In the genomic region with DNA sequence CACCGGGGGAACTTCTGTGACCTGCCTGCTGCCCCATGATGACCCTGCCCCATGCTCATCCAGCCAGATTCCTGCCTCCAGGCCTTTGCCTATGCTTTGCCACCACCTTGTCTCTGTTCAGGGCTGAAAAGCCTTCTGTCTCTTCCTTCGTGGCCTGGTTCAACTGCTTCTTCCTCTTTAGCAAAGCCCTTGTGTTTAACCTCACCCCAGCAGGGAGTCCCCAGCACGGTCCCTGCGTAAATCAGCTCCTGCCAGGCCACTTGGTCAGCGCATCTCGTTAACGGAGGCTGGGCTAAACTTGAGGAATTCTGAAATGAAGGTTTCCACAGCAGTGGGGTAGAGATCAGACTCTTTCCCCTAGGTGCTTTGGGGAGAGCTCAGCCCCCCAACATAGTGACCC, we compare ENCODE assay signal across 18 cellular contexts. TPM values are rescaled to one million over a fixed set of nuclear protein-coding genes. Genes with fewer than 3 reads are reported as not detected.
DNase-seq lines count a peak whose midpoint lies in the region; ATAC-seq and TF ChIP-seq lines count a peak whose summit lies in the region.
"Had no signal": no experiment of that assay in that cellular context is flagged by ENCODE, and none has a peak within 500 bp of the region (broad histone marks: within the 10 kb centered on the region; RNA-seq: fewer than 3 reads in every experiment).

No MANE protein-coding gene starts in this region.

- peaks cover 15% of the 10 kb centered on the region for H3K4me1 Mint-ChIP-seq in WTC11
- peaks cover 59% of the 10 kb centered on the region for H3K4me1 Mint-ChIP-seq in nephron progenitor cell
- H3K4me1 Mint-ChIP-seq: B cell; CD8-positive, alpha-beta memory T cell had no signal

- no peaks in the 10 kb centered on the region for H3K27me3 Mint-ChIP-seq in WTC11 (ENCODE audit: low read depth)
- H3K27me3 Mint-ChIP-seq in nephron progenitor cell (ENCODE audit: low read depth, poor library complexity) = peaks cover 21% of the 10 kb centered on the region
- H3K27me3 Mint-ChIP-seq: CD8-positive, alpha-beta memory T cell had no signal

- peak; percentile 3 for DNase-seq in GDM1 (lab: John Stamatoyannopoulos, UW)
- peak; percentile 31 for DNase-seq in KBM-7
- DNase-seq in WTC11 (ENCODE audit: low spot score) = peak; percentile 32
- DNase-seq in nephron progenitor cell = no peak
- DNase-seq in cerebellar nuclear complex (lab: John Stamatoyannopoulos, UW) = no peak
- no peak for DNase-seq in activated CD4-positive, alpha-beta T cell treated with anti-CD3 and anti-CD28 coated beads for 4 hours
- DNase-seq: CD8-positive, alpha-beta memory T cell; DMS79 treated with DMSO at 0.1 percent for 48 hours; GOT3; HFFc6; Kasumi-1; MM.1S; NCI-H1930; NK-92 treated with Interleukin-12 subunit alpha and Interleukin-12 subunit beta, amount 100 ng/mL, for 24 hours; PC-3 had no signal

- H3K9me3 Mint-ChIP-seq in WTC11 (peaks cover 5% of the 10 kb centered on the region), nephron progenitor cell (no peaks in the 10 kb centered on the region)
- H3K9me3 Mint-ChIP-seq: CD8-positive, alpha-beta memory T cell; HFFc6; T-helper 1 cell treated with Interleukin-12 subunit alpha and Interleukin-12 subunit beta and Interleukin-4 antibody, amounts not matched to agents 30 μg/mL and 1 μg/mL, for 36 hours had no signal

- H3K4me3 Mint-ChIP-seq in WTC11 (no peak overlapping the region), nephron progenitor cell (no peak overlapping the region)
- H3K4me3 Mint-ChIP-seq: B cell; CD8-positive, alpha-beta memory T cell; HFFc6; T-helper 1 cell treated with Interleukin-12 subunit alpha and Interleukin-12 subunit beta and Interleukin-4 antibody, amounts not matched to agents 30 μg/mL and 1 μg/mL, for 36 hours had no signal

- in situ Hi-C loops in KBM-7 (cut with MboI; ENCODE audit: low pct_unique_long_range_greater_than_20kb, low sequenced_read_pairs) = no loop called here

- H3K27ac Mint-ChIP-seq in WTC11 (no peak overlapping the region), nephron progenitor cell (peak overlapping the region; percentile 53)
- H3K27ac Mint-ChIP-seq: B cell; CD8-positive, alpha-beta memory T cell; HFFc6; T-helper 1 cell treated with Interleukin-12 subunit alpha and Interleukin-12 subunit beta and Interleukin-4 antibody, amounts not matched to agents 30 μg/mL and 1 μg/mL, for 36 hours had no signal

- TF ChIP-seq CTCF in WTC11 (IDR thresholded peaks at IDR 0.05) (no peak), nephron progenitor cell (IDR thresholded peaks at IDR 0.05) (no peak)

- POLR2A ChIA-PET in WTC11 (lab: Charles Lee) = interaction anchor here (0.6 kb wide), 1 partner anchor 14 kb away, joined by 5 read pairs; no protein-coding TSS in a partner anchor

- H3K36me3 Mint-ChIP-seq in WTC11 = no peaks in the 10 kb centered on the region
- H3K36me3 Mint-ChIP-seq in nephron progenitor cell (ENCODE audit: low read depth) = no peaks in the 10 kb centered on the region
- H3K36me3 Mint-ChIP-seq: CD8-positive, alpha-beta memory T cell had no signal

- CTCF ChIA-PET in WTC11 (lab: Charles Lee) = interaction anchor here (1.3 kb wide), 1 partner anchor 18 kb away, joined by 4 read pairs; no protein-coding TSS in a partner anchor

- ATAC-seq in WTC11 (peak; percentile 18; the same call in 1 of the 2 replicates), HG02571 (IDR thresholded peaks at IDR 0.05; ENCODE audit: unreplicated experiment) (no peak)
- ATAC-seq: PC-3 had no signal

TF ChIP-seq in WTC11, 78 proteins besides CTCF, POLR2A, EP300 and RAD21:
- TF ChIP-seq ZNF423 (CRISPR knock-in tag; IDR thresholded peaks at IDR 0.05) (peak; percentile 60; the same call in 1 of the 2 replicates), ESRRA (CRISPR knock-in tag; IDR thresholded peaks at IDR 0.05; ENCODE audit: borderline replicate concordance) (no peak)
TF ChIP-seq in WTC11: peak in this region for 1.

RNA-seq across cellular contexts. Expression of a gene that starts 16.1 kb away (rescaled TPM):
- total RNA-seq in WTC11 (2021) = 2.2 to 2.3 TPM (median 2.3 TPM) in 3 replicates
- total RNA-seq: B cell; CD8-positive, alpha-beta memory T cell; HFFc6 had no signal

Comparison
In these comparisons a context has a peak if more than half of its experiments do, and no peak if none do; other contexts are left out.
1. DNase-seq: peak in GDM1 (single experiment), KBM-7 (single experiment) and WTC11 (single experiment); none in nephron progenitor cell (single experiment), cerebellar nuclear complex (0 of 2) and activated CD4-positive, alpha-beta T cell treated with anti-CD3 and anti-CD28 coated beads for 4 hours (0 of 2).